Comparison of ENCODE assay signal across 1 cellular context in the genomic region with DNA sequence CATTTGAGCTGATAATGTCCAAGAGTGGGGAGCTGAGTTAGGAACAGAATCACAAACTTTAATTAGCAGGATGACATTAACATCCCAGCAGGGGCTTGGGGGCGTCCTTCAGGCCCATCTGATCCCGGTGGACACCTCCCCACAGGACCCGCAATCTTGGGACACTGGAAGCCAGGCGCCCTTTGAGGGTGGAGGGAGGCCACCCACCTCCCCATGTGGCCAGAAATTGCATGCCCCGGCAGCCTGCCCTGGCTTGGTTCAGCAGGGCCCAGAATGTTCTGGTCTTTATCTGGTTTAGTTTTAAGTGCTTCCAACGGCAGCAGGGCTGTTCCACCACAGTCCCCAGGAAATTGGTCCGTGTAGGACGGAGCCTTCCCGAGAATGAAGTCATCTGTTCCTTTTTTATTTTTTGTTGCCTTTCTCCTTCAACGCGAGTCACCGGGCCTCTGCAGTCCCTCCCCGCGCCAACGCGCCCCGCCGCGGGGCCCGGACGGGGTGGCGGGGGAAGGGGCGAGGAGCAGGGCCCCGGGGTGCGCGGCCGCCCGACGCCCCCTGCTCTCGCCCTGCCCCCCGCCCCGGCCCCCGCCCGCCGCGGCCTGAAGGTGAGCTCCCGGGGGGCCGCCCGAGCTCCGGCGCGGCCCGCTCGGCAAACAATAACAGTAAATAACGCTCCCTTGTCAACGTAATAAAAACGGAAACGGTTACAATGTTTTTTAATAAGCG.
TF ChIP-seq lines count a peak whose summit lies in the region.

No MANE protein-coding gene starts in this region.

TF ChIP-seq in H1, 55 proteins besides CTCF, POLR2A, EP300 and RAD21 (continued from another document):
- TF ChIP-seq KDM4A (IDR thresholded peaks at IDR 0.05; ENCODE audit: low read depth, low read length, severe bottlenecking) = no peak
- TF ChIP-seq ASH2L (IDR thresholded peaks at IDR 0.05; ENCODE audit: low read length) = peak; percentile 12
- TF ChIP-seq, protein P1, sequence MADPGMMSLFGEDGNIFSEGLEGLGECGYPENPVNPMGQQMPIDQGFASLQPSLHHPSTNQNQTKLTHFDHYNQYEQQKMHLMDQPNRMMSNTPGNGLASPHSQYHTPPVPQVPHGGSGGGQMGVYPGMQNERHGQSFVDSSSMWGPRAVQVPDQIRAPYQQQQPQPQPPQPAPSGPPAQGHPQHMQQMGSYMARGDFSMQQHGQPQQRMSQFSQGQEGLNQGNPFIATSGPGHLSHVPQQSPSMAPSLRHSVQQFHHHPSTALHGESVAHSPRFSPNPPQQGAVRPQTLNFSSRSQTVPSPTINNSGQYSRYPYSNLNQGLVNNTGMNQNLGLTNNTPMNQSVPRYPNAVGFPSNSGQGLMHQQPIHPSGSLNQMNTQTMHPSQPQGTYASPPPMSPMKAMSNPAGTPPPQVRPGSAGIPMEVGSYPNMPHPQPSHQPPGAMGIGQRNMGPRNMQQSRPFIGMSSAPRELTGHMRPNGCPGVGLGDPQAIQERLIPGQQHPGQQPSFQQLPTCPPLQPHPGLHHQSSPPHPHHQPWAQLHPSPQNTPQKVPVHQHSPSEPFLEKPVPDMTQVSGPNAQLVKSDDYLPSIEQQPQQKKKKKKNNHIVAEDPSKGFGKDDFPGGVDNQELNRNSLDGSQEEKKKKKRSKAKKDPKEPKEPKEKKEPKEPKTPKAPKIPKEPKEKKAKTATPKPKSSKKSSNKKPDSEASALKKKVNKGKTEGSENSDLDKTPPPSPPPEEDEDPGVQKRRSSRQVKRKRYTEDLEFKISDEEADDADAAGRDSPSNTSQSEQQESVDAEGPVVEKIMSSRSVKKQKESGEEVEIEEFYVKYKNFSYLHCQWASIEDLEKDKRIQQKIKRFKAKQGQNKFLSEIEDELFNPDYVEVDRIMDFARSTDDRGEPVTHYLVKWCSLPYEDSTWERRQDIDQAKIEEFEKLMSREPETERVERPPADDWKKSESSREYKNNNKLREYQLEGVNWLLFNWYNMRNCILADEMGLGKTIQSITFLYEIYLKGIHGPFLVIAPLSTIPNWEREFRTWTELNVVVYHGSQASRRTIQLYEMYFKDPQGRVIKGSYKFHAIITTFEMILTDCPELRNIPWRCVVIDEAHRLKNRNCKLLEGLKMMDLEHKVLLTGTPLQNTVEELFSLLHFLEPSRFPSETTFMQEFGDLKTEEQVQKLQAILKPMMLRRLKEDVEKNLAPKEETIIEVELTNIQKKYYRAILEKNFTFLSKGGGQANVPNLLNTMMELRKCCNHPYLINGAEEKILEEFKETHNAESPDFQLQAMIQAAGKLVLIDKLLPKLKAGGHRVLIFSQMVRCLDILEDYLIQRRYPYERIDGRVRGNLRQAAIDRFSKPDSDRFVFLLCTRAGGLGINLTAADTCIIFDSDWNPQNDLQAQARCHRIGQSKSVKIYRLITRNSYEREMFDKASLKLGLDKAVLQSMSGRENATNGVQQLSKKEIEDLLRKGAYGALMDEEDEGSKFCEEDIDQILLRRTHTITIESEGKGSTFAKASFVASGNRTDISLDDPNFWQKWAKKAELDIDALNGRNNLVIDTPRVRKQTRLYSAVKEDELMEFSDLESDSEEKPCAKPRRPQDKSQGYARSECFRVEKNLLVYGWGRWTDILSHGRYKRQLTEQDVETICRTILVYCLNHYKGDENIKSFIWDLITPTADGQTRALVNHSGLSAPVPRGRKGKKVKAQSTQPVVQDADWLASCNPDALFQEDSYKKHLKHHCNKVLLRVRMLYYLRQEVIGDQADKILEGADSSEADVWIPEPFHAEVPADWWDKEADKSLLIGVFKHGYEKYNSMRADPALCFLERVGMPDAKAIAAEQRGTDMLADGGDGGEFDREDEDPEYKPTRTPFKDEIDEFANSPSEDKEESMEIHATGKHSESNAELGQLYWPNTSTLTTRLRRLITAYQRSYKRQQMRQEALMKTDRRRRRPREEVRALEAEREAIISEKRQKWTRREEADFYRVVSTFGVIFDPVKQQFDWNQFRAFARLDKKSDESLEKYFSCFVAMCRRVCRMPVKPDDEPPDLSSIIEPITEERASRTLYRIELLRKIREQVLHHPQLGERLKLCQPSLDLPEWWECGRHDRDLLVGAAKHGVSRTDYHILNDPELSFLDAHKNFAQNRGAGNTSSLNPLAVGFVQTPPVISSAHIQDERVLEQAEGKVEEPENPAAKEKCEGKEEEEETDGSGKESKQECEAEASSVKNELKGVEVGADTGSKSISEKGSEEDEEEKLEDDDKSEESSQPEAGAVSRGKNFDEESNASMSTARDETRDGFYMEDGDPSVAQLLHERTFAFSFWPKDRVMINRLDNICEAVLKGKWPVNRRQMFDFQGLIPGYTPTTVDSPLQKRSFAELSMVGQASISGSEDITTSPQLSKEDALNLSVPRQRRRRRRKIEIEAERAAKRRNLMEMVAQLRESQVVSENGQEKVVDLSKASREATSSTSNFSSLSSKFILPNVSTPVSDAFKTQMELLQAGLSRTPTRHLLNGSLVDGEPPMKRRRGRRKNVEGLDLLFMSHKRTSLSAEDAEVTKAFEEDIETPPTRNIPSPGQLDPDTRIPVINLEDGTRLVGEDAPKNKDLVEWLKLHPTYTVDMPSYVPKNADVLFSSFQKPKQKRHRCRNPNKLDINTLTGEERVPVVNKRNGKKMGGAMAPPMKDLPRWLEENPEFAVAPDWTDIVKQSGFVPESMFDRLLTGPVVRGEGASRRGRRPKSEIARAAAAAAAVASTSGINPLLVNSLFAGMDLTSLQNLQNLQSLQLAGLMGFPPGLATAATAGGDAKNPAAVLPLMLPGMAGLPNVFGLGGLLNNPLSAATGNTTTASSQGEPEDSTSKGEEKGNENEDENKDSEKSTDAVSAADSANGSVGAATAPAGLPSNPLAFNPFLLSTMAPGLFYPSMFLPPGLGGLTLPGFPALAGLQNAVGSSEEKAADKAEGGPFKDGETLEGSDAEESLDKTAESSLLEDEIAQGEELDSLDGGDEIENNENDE (IDR thresholded peaks at IDR 0.05; ENCODE audit: insufficient replicate concordance, low read length) = no peak
- TF ChIP-seq SIRT6 (IDR thresholded peaks at IDR 0.05; ENCODE audit: low read length) = no peak
